ENCODE assay signal across 1 cellular context in the genomic region with DNA sequence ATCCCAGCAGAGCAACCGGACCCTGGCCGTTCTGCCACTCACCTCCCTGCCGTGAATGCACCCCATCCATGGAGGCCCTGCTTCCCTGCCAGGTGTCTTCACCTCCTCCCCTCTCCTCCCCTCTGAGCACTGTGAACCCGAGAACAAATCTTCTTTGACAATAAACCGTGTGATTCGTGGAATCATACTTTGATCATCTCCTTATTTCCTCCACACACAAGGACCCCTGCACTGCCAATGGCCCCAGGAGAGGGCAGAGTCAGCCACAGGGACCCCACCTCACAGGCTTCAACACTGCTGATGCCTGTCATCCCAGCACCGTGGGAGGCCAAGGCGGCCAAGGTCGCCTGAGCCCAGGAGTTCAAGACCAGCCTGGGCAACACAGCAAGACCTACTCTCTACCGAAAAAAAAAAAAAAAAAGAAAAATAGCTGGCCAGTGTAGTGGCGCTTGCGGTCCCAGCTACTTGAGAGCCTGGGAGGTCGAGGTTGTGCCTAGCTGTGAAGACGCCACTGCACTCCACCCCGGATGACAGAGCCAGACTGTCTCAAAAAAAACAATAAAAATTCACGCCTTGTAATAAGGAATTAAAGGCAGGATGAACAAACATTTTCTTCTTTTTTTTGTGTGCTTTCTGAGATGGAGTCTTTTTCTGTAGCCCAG.
TF ChIP-seq lines count a peak whose summit lies in the region.

No MANE protein-coding gene starts in this region.

TF ChIP-seq in GM23338, 12 proteins besides CTCF, POLR2A, EP300 and RAD21 (continued from another document):
- TF ChIP-seq, protein P1, sequence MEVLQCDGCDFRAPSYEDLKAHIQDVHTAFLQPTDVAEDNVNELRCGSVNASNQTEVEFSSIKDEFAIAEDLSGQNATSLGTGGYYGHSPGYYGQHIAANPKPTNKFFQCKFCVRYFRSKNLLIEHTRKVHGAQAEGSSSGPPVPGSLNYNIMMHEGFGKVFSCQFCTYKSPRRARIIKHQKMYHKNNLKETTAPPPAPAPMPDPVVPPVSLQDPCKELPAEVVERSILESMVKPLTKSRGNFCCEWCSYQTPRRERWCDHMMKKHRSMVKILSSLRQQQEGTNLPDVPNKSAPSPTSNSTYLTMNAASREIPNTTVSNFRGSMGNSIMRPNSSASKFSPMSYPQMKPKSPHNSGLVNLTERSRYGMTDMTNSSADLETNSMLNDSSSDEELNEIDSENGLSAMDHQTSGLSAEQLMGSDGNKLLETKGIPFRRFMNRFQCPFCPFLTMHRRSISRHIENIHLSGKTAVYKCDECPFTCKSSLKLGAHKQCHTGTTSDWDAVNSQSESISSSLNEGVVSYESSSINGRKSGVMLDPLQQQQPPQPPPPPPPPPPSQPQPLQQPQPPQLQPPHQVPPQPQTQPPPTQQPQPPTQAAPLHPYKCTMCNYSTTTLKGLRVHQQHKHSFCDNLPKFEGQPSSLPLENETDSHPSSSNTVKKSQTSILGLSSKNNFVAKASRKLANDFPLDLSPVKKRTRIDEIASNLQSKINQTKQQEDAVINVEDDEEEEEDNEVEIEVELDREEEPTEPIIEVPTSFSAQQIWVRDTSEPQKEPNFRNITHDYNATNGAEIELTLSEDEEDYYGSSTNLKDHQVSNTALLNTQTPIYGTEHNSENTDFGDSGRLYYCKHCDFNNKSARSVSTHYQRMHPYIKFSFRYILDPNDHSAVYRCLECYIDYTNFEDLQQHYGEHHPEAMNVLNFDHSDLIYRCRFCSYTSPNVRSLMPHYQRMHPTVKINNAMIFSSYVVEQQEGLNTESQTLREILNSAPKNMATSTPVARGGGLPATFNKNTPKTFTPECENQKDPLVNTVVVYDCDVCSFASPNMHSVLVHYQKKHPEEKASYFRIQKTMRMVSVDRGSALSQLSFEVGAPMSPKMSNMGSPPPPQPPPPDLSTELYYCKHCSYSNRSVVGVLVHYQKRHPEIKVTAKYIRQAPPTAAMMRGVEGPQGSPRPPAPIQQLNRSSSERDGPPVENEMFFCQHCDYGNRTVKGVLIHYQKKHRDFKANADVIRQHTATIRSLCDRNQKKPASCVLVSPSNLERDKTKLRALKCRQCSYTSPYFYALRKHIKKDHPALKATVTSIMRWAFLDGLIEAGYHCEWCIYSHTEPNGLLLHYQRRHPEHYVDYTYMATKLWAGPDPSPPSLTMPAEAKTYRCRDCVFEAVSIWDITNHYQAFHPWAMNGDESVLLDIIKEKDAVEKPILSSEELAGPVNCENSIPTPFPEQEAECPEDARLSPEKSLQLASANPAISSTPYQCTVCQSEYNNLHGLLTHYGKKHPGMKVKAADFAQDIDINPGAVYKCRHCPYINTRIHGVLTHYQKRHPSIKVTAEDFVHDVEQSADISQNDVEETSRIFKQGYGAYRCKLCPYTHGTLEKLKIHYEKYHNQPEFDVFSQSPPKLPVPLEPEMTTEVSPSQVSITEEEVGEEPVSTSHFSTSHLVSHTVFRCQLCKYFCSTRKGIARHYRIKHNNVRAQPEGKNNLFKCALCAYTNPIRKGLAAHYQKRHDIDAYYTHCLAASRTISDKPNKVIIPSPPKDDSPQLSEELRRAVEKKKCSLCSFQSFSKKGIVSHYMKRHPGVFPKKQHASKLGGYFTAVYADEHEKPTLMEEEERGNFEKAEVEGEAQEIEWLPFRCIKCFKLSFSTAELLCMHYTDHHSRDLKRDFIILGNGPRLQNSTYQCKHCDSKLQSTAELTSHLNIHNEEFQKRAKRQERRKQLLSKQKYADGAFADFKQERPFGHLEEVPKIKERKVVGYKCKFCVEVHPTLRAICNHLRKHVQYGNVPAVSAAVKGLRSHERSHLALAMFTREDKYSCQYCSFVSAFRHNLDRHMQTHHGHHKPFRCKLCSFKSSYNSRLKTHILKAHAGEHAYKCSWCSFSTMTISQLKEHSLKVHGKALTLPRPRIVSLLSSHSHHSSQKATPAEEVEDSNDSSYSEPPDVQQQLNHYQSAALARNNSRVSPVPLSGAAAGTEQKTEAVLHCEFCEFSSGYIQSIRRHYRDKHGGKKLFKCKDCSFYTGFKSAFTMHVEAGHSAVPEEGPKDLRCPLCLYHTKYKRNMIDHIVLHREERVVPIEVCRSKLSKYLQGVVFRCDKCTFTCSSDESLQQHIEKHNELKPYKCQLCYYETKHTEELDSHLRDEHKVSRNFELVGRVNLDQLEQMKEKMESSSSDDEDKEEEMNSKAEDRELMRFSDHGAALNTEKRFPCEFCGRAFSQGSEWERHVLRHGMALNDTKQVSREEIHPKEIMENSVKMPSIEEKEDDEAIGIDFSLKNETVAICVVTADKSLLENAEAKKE (CRISPR knock-in tag; IDR thresholded peaks at IDR 0.05), result no peak
- no peak for TF ChIP-seq JUNB (IDR thresholded peaks at IDR 0.05; ENCODE audit: unreplicated experiment)
- no peak for TF ChIP-seq EZH2 (IDR thresholded peaks at IDR 0.05; ENCODE audit: low read depth, unreplicated experiment)
- TF ChIP-seq, protein P2, sequence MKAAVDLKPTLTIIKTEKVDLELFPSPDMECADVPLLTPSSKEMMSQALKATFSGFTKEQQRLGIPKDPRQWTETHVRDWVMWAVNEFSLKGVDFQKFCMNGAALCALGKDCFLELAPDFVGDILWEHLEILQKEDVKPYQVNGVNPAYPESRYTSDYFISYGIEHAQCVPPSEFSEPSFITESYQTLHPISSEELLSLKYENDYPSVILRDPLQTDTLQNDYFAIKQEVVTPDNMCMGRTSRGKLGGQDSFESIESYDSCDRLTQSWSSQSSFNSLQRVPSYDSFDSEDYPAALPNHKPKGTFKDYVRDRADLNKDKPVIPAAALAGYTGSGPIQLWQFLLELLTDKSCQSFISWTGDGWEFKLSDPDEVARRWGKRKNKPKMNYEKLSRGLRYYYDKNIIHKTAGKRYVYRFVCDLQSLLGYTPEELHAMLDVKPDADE (IDR thresholded peaks at IDR 0.05), result no peak
